Comparison of ENCODE assay signal across 24 cellular contexts in genomic region chr10:49039409-49039808, GRCh38.
"Had no signal": no experiment of that assay in that cellular context is flagged by ENCODE, and none has a peak within 500 bp of the region (broad histone marks: within the 10 kb centered on the region; RNA-seq: fewer than 3 reads in every experiment).

No MANE protein-coding gene starts in this region.

- H3K4me1 ChIP-seq: foreskin keratinocyte, gastroesophageal sphincter, heart left ventricle, left lung, lower lobe of right lung had no signal

- H3K4me3 ChIP-seq: coronary artery, dorsolateral prefrontal cortex, gastroesophageal sphincter, heart left ventricle, hepatocyte, left lung, lower lobe of right lung, mucosa of descending colon had no signal

- H3K27ac Mint-ChIP-seq: mesothelial cell of epicardium had no signal

- H3K4me2 ChIP-seq: hepatocyte had no signal

- H3K4me3 Mint-ChIP-seq: mesothelial cell of epicardium had no signal

- H3K27ac ChIP-seq: coronary artery, dorsolateral prefrontal cortex, epithelial cell of prostate, foreskin keratinocyte, gastroesophageal sphincter, heart left ventricle, hepatocyte, left lung, lower lobe of right lung had no signal

- H2AFZ ChIP-seq: hepatocyte had no signal

- H3K36me3 ChIP-seq: left lung, lower lobe of right lung had no signal

- DNase-seq: dermis blood vessel endothelial cell; dorsolateral prefrontal cortex; effector CD4-positive, alpha-beta T cell; effector memory CD4-positive, alpha-beta T cell; erythroblast; foreskin keratinocyte; heart left ventricle; hypothalamus; left cardiac atrium; left lung; left ventricle myocardium superior; lower lobe of right lung; mesenchymal stem cell; mucosa of descending colon had no signal

- H3K9me3 Mint-ChIP-seq: mesothelial cell of epicardium had no signal

- H3K36me3 Mint-ChIP-seq: mesothelial cell of epicardium had no signal

- H3K4me1 Mint-ChIP-seq: mesothelial cell of epicardium had no signal

- H3K9me3 ChIP-seq: gastroesophageal sphincter, heart left ventricle, left lung, lower lobe of right lung, mucosa of descending colon had no signal

- FAIRE-seq: colon, frontal cortex, islet of Langerhans, keratinocyte had no signal

- H3K27me3 ChIP-seq: dorsolateral prefrontal cortex, foreskin keratinocyte, gastroesophageal sphincter, heart left ventricle, hepatocyte, left lung had no signal

- H3K79me2 ChIP-seq: hepatocyte had no signal

- ATAC-seq: esophagus mucosa, foreskin keratinocyte, gastroesophageal sphincter, left cardiac atrium, left lung, left ventricle myocardium superior, lower lobe of right lung, mucosa of descending colon had no signal
